In the genomic region with DNA sequence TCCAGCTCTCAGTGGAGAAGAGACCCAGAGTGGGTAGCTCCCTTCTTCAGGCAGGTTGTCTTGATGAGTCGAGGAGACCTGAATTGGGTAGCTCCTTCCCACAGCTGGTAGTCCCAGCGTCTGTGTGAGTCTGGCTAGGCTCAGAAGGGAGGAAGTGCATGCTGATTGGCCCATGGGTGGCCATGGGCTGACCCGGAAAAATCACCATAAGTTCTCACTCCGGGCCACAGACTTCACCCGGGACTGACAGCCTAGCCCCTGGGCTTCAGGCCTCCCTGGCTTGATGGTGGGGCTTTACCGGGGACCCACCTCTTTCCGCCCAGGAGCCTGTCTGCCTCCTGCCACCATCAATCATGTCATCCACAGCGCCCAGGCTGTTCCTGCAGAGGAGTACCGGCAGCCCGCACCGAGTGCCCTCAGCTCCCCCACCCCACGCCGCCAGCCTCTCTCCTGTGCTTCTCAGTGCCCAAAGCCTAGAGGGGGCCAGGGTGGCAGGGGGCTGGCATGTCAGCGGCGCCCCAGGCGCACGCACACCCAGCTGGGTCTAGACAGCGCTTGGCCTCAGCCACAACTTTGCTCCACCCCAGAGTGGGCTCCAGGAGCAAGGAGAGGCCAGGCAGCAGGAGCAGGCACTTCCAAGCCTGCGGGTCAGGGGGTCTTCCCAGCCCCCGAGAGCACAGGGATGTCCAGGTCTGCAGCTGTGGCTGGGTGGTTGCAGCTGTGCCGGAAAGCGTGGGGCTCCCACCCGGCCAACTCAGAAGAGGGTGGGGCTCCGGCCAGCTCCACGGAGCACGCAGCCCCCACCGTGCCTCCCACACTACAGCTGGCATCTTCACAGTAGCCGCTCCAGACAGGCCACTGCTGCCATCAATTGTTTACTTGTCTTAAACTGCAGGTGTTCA, we compare ENCODE assay signal across 1 cellular context.
TF ChIP-seq lines count a peak whose summit lies in the region.

No MANE protein-coding gene starts in this region.

TF ChIP-seq in SK-N-SH, 30 proteins besides CTCF, POLR2A, EP300 and RAD21 (continued from another document):
- TF ChIP-seq, protein P1, sequence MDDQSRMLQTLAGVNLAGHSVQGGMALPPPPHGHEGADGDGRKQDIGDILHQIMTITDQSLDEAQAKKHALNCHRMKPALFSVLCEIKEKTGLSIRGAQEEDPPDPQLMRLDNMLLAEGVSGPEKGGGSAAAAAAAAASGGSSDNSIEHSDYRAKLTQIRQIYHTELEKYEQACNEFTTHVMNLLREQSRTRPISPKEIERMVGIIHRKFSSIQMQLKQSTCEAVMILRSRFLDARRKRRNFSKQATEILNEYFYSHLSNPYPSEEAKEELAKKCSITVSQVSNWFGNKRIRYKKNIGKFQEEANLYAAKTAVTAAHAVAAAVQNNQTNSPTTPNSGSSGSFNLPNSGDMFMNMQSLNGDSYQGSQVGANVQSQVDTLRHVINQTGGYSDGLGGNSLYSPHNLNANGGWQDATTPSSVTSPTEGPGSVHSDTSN (IDR thresholded peaks at IDR 0.05): no peak
- TF ChIP-seq RFX5 (IDR thresholded peaks at IDR 0.05; ENCODE audit: low read length) (no peak), TAF1 (IDR thresholded peaks at IDR 0.05; ENCODE audit: borderline replicate concordance, low read depth, low read length) (no peak), CHD2 (IDR thresholded peaks at IDR 0.05; ENCODE audit: low read length, partially characterized antibody) (no peak), POLR2AphosphoS5 (IDR thresholded peaks at IDR 0.05; ENCODE audit: low read depth, low read length) (no peak), MEF2A (IDR thresholded peaks at IDR 0.05; ENCODE audit: borderline replicate concordance, low read depth) (no peak), USF1 (IDR thresholded peaks at IDR 0.05; ENCODE audit: borderline replicate concordance, low read depth) (no peak)
